12 cellular contexts compared by ENCODE assay signal in genomic region chr18:31309115-31309514, GRCh38. TPM values are rescaled to one million over a fixed set of nuclear protein-coding genes. Genes with fewer than 3 reads are reported as not detected.
"Had no signal": no experiment of that assay in that cellular context is flagged by ENCODE, and none has a peak within 500 bp of the region (broad histone marks: within the 10 kb centered on the region; RNA-seq: fewer than 3 reads in every experiment).

No MANE protein-coding gene starts in this region.

- H3K9ac ChIP-seq: GM23248 had no signal

- H3K4me1 ChIP-seq: HAP-1 had no signal

- ATAC-seq: GM23338, HCT116 had no signal

- DNase-seq: GM23248, GOT3, H7, H9, HCEC 1CT, HFFc6 had no signal

- H3K9me3 ChIP-seq: HAP-1 had no signal

- H3K36me3 ChIP-seq: HAP-1 had no signal

- H3K4me3 ChIP-seq: GM23248, GM23338, HAP-1 had no signal

- H3K4me2 ChIP-seq: GM23338 had no signal

- H3K27ac ChIP-seq: GM23248 had no signal

- FAIRE-seq: H1, H54 had no signal

- H2AFZ ChIP-seq: GM23248, GM23338 had no signal

RNA-seq across cellular contexts. Expression of gene DSG1, which starts 8.8 kb away (rescaled TPM):
- total RNA-seq: GM23248, GM23338, H1, H4, H9, HFFc6 had no signal
- polyA plus RNA-seq: GM23248, GM23338 had no signal
